8 cellular contexts compared by ENCODE assay signal in the genomic region with DNA sequence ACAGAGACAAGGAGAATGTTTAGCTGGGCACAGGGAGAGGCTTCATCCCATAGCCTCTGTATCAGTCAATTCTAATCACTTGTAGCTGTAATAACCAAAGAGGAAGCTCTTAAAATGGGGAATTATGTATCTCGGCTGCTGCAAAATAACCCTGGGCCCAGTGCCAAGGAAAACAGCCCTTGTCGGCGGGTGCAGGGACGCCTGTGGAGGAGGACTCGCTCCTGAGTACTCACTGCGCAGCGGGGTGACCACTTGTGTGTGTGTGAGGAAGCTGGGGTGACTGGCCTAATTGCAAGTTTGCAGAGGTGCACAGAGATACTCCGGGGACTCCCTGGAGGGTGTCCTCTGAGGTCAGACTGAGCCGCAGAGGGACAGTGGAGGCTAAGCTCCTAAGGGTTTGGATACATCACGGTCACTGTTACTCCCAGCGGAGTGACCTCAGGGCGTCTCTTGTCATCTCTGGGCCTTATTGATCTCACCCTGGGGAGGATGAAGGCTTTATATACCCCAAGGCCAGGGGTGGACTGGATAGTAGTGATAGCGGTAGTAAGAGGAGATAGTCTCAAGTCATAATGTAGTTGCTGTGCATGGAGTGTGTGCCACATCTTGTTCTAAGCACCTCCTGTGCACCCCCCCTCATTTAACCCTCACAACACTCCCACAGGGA. TPM values are rescaled to one million over a fixed set of nuclear protein-coding genes. Genes with fewer than 3 reads are reported as not detected.
DNase-seq lines count a peak whose midpoint lies in the region; ATAC-seq and TF ChIP-seq lines count a peak whose summit lies in the region.

No MANE protein-coding gene starts in this region.

- peak overlapping the region in 1 of 12 donors; percentile 9 for H3K4me3 ChIP-seq in heart left ventricle
- no peak overlapping the region for H3K4me3 ChIP-seq in breast epithelium
- no peak overlapping the region for H3K4me3 ChIP-seq in effector memory CD4-positive, alpha-beta T cell (ENCODE audit: insufficient read depth, low read depth, low read length, poor library complexity, severe bottlenecking)

- TF ChIP-seq POLR2A in heart left ventricle (IDR thresholded peaks at IDR 0.05), result no peak
- TF ChIP-seq POLR2A in breast epithelium (IDR thresholded peaks at IDR 0.05), result no peak

- no peak for DNase-seq in activated naive CD4-positive, alpha-beta T cell treated with anti-CD3 and anti-CD28 coated beads, Interleukin-2, amount 50 U/mL, for 72 hours (ENCODE audit: low spot score in 2 of 2)
- no peak for DNase-seq in activated naive CD4-positive, alpha-beta T cell treated with anti-CD3 and anti-CD28 coated beads, Interleukin-2, amount 50 U/mL, for 16 hours
- DNase-seq in SHP77 (lab: John Stamatoyannopoulos, UW) (peak; percentile 74 to 84), heart left ventricle (peak; percentile 84 to 89 (median 88)), stromal cell of bone marrow (ENCODE audit: low read depth) (peak; percentile 28), breast epithelium (ENCODE audit: low spot score in 2 of 2) (no peak)
- no peak for DNase-seq in effector memory CD4-positive, alpha-beta T cell

- peak overlapping the region; percentile 35 to 77 for H3K27ac Mint-ChIP-seq in activated naive CD4-positive, alpha-beta T cell treated with anti-CD3 and anti-CD28 coated beads, Interleukin-2, amount 50 U/mL, for 72 hours

- peaks cover 0 to 10% (median 0%) of the 10 kb centered on the region in 9 donors for H3K27me3 ChIP-seq in heart left ventricle
- no peaks in the 10 kb centered on the region for H3K27me3 ChIP-seq in breast epithelium
- no peaks in the 10 kb centered on the region for H3K27me3 ChIP-seq in effector memory CD4-positive, alpha-beta T cell (replicated peaks; ENCODE audit: control insufficient read depth, insufficient read depth, low read length, poor library complexity, severe bottlenecking)

- H3K9me3 ChIP-seq in heart left ventricle (no peaks in the 10 kb centered on the region), breast epithelium (no peaks in the 10 kb centered on the region)
- no peaks in the 10 kb centered on the region for H3K9me3 ChIP-seq in effector memory CD4-positive, alpha-beta T cell (ENCODE audit: control insufficient read depth, low read length)

- no peak for TF ChIP-seq CTCF in heart left ventricle (IDR thresholded peaks at IDR 0.05)
- no peak for TF ChIP-seq CTCF in breast epithelium (IDR thresholded peaks at IDR 0.05)

- H3K36me3 Mint-ChIP-seq in activated naive CD4-positive, alpha-beta T cell treated with anti-CD3 and anti-CD28 coated beads, Interleukin-2, amount 50 U/mL, for 72 hours, result peaks cover 3 to 6% of the 10 kb centered on the region in 2 donors

- H3K9me3 Mint-ChIP-seq in activated naive CD4-positive, alpha-beta T cell treated with anti-CD3 and anti-CD28 coated beads, Interleukin-2, amount 50 U/mL, for 72 hours, result no peaks in the 10 kb centered on the region

- 21 to 37% (median 26%) methylated on average over 10 to 13 of the region's 13 CpGs for WGBS in heart left ventricle, 4 donors

- peaks cover 5 to 80% (median 62%) of the 10 kb centered on the region in 12 donors for H3K4me1 ChIP-seq in heart left ventricle
- H3K4me1 ChIP-seq in breast epithelium, result peaks cover 5 to 24% of the 10 kb centered on the region in 2 donors
- H3K4me1 ChIP-seq in effector memory CD4-positive, alpha-beta T cell (ENCODE audit: control insufficient read depth, insufficient read depth, low read length, poor library complexity, severe bottlenecking), result peaks cover 9% of the 10 kb centered on the region

- intact Hi-C loops in heart left ventricle (cut with DNase I), result loop anchor here in 2 of 10 donors (2.0 kb wide), 2 partner anchors 21 to 43 kb away; no protein-coding TSS in a partner anchor
- intact Hi-C loops in breast epithelium (cut with DNase I; ENCODE audit: low total_unique reads), result no loop called here

- no peak for ATAC-seq in activated naive CD4-positive, alpha-beta T cell treated with anti-CD3 and anti-CD28 coated beads, Interleukin-2, amount 50 U/mL, for 72 hours
- ATAC-seq in heart left ventricle (peak; percentile 25 to 45 (median 42)), HG03469 (IDR thresholded peaks at IDR 0.05; ENCODE audit: unreplicated experiment) (no peak)

- H3K36me3 ChIP-seq in heart left ventricle (peaks cover 0 to 16% (median 9%) of the 10 kb centered on the region in 9 donors), breast epithelium (no peaks in the 10 kb centered on the region)
- H3K36me3 ChIP-seq in effector memory CD4-positive, alpha-beta T cell (ENCODE audit: control insufficient read depth, insufficient read depth, low read length), result peaks cover 10% of the 10 kb centered on the region

- H3K27ac ChIP-seq in heart left ventricle, result peak overlapping the region in 6 of 12 donors; percentile 6 to 80 (median 45)
- H3K27ac ChIP-seq in breast epithelium, result no peak overlapping the region
- no peak overlapping the region for H3K27ac ChIP-seq in effector memory CD4-positive, alpha-beta T cell (ENCODE audit: insufficient read depth, low read length, poor library complexity, severe bottlenecking)

RNA-seq across cellular contexts. Expression of gene SLC6A6, which starts 37.2 kb away (rescaled TPM):
- total RNA-seq in activated naive CD4-positive, alpha-beta T cell treated with anti-CD3 and anti-CD28 coated beads, Interleukin-2, amount 50 U/mL, for 72 hours, result 10 to 100 TPM; 52.7 to 71.9 TPM
- total RNA-seq in heart left ventricle (100 to 1,000 TPM in 1 of 9 donors, 10 to 100 TPM in 8; 17.5 to 101 (median 34.9) TPM), breast epithelium (10 to 100 TPM; 22.1 to 52.4 (median 27.5) TPM)
- 100 to 1,000 TPM in 1 of 2 donors, 1 to 10 TPM in 1; 9.1 to 121 TPM for polyA plus RNA-seq in heart left ventricle

Comparison
In these comparisons a context has a peak if more than half of its experiments do, and no peak if none do; other contexts are left out.
1. ATAC-seq: peak in heart left ventricle (4 of 4); none in activated naive CD4-positive, alpha-beta T cell treated with anti-CD3 and anti-CD28 coated beads, Interleukin-2, amount 50 U/mL, for 72 hours (0 of 2) and HG03469 (single experiment).
2. DNase-seq: peak in SHP77 (2 of 2), heart left ventricle (5 of 5) and stromal cell of bone marrow (single experiment); none in activated naive CD4-positive, alpha-beta T cell treated with anti-CD3 and anti-CD28 coated beads, Interleukin-2, amount 50 U/mL, for 72 hours (0 of 2), activated naive CD4-positive, alpha-beta T cell treated with anti-CD3 and anti-CD28 coated beads, Interleukin-2, amount 50 U/mL, for 16 hours (single experiment), breast epithelium (0 of 2) and effector memory CD4-positive, alpha-beta T cell (0 of 3).